In the genomic region with DNA sequence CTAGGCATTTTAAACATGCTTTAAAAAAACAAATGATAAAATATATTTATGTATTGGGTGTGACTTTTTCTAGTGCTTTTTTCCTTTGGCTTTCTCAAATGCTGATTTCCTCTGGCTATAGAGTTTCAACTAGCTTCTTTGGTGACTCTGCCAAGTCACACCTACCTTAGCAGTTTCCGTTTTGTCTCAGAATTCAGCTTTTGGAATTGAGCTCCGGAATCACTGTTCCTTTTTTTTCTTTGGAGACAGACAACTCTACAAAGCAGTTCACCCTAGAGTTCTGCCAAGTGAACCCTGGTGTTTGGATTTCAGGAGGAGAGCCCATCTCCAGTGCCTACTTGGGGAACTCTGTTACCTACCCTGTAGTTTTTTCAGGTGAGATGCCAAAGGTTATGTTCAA, we compare ENCODE assay signal across 8 cellular contexts.
DNase-seq lines count a peak whose midpoint lies in the region; ATAC-seq, FAIRE-seq and TF ChIP-seq lines count a peak whose summit lies in the region.

No MANE protein-coding gene starts in this region.

- H3K9me3 Mint-ChIP-seq in activated naive CD4-positive, alpha-beta T cell treated with anti-CD3 and anti-CD28 coated beads for 36 hours, result no peaks in the 10 kb centered on the region

- TF ChIP-seq POLR2A in GM12891 (IDR thresholded peaks at IDR 0.05; ENCODE audit: low read depth, low read length), result no peak

- H3K27ac Mint-ChIP-seq in activated naive CD4-positive, alpha-beta T cell treated with anti-CD3 and anti-CD28 coated beads for 36 hours, result no peak overlapping the region

- FAIRE-seq in GM12891 (lab: Jason Lieb, UNC), result no peak

- ATAC-seq in GM21390 (IDR thresholded peaks at IDR 0.05; ENCODE audit: unreplicated experiment), result peak; percentile 43
- ATAC-seq in HG03565 (IDR thresholded peaks at IDR 0.05; ENCODE audit: unreplicated experiment), result peak; percentile 21

- H3K4me1 Mint-ChIP-seq in activated naive CD4-positive, alpha-beta T cell treated with anti-CD3 and anti-CD28 coated beads for 36 hours (ENCODE audit: low read depth), result peaks cover 25% of the 10 kb centered on the region

- H3K27me3 Mint-ChIP-seq in activated naive CD4-positive, alpha-beta T cell treated with anti-CD3 and anti-CD28 coated beads for 36 hours (ENCODE audit: low read depth), result peaks cover 29% of the 10 kb centered on the region

- DNase-seq in GM12891 (ENCODE audit: insufficient read length, low spot score) (no peak), iris pigment epithelial cell (ENCODE audit: low read depth) (peak; percentile 6), NCI-H82 treated with DMSO at 0.1 percent for 48 hours (lab: John Stamatoyannopoulos, UW; ENCODE audit: unreplicated experiment) (no peak), DMS114 treated with DMSO at 0.1 percent for 48 hours (lab: John Stamatoyannopoulos, UW; ENCODE audit: unreplicated experiment) (no peak), mucosa of gallbladder (ENCODE audit: low spot score) (no peak)
- DNase-seq in activated naive CD4-positive, alpha-beta T cell treated with anti-CD3 and anti-CD28 coated beads for 36 hours, result no peak

- no peaks in the 10 kb centered on the region for H3K36me3 Mint-ChIP-seq in activated naive CD4-positive, alpha-beta T cell treated with anti-CD3 and anti-CD28 coated beads for 36 hours (ENCODE audit: low read depth)

- intact Hi-C loops in activated naive CD4-positive, alpha-beta T cell treated with anti-CD3 and anti-CD28 coated beads for 36 hours (cut with micrococcal nuclease), result loop anchor here (1.0 to 10.0 kb wide), 7 partner anchors 169 to 1011 kb away; a partner anchor contains a TSS

- H3K4me3 Mint-ChIP-seq in activated naive CD4-positive, alpha-beta T cell treated with anti-CD3 and anti-CD28 coated beads for 36 hours, result no peak overlapping the region

- CTCF ChIA-PET in activated naive CD4-positive, alpha-beta T cell treated with anti-CD3 and anti-CD28 coated beads for 36 hours (lab: Charles Lee), result interaction anchor here (0.6 to 1.3 kb wide), 2 partner anchors 12 to 157 kb away, joined by 3 to 4 read pairs; no protein-coding TSS in a partner anchor

TF ChIP-seq in GM12891, 5 proteins besides CTCF, POLR2A, EP300 and RAD21:
- TF ChIP-seq SPI1 (IDR thresholded peaks at IDR 0.05; ENCODE audit: low read depth, low read length) (peak; percentile 40), PAX5 (IDR thresholded peaks at IDR 0.05; ENCODE audit: insufficient read depth, low read length, severe bottlenecking) (no peak)
TF ChIP-seq in GM12891: peak in this region for 1.
